ENCODE assay signal across 23 cellular contexts in genomic region chr2:68590702-68591101, GRCh38. TPM values are rescaled to one million over a fixed set of nuclear protein-coding genes. Genes with fewer than 3 reads are reported as not detected.
"Had no signal": no experiment of that assay in that cellular context is flagged by ENCODE, and none has a peak within 500 bp of the region (broad histone marks: within the 10 kb centered on the region; RNA-seq: fewer than 3 reads in every experiment).

No MANE protein-coding gene starts in this region.

- H3K9me3 ChIP-seq: SJSA1 had no signal

- DNase-seq: KBM-7, NCI-H1092, NCI-H1105 treated with DMSO at 0.1 percent for 48 hours, NCI-H1436 treated with DMSO at 0.1 percent for 48 hours, NCI-H1694, NCI-H187 treated with DMSO at 0.1 percent for 48 hours, NCI-H2029 treated with DMSO at 0.1 percent for 48 hours, NCI-H2171 treated with DMSO at 0.1 percent for 48 hours, NCI-H345, NCI-H446 treated with DMSO at 0.1 percent for 48 hours, NCI-H510A treated with DMSO at 0.1 percent for 48 hours, NCI-H69, NCI-H774, Right ventricle myocardium superior, RPMI8226, SIG-M5 had no signal

- H3K4me3 ChIP-seq: SJSA1, SK-N-MC had no signal

- FAIRE-seq: RCC 7860 had no signal

- H3K36me3 ChIP-seq: SJSA1 had no signal

- H3K4me1 ChIP-seq: SJSA1 had no signal

- H3K27me3 ChIP-seq: SJSA1 had no signal

- H3K27ac ChIP-seq: HL-60, SJSA1, SK-N-MC had no signal

RNA-seq across cellular contexts. Expression of gene PROKR1, which starts 52.7 kb away (rescaled TPM):
- total RNA-seq: LHCN-M2, MCF 10A, Right ventricle myocardium superior had no signal
- polyA plus RNA-seq: IgD-negative memory B cell had no signal
